In genomic region chr19:50460161-50460765, GRCh38 we compare ENCODE assay signal across 7 cellular contexts. TPM values are rescaled to one million over a fixed set of nuclear protein-coding genes. Genes with fewer than 3 reads are reported as not detected.
DNase-seq lines count a peak whose midpoint lies in the region; ATAC-seq, FAIRE-seq and TF ChIP-seq lines count a peak whose summit lies in the region.

No MANE protein-coding gene starts in this region.

- H3K9me3 ChIP-seq in BE2C (no peaks in the 10 kb centered on the region), body of pancreas (no peaks in the 10 kb centered on the region)

- H3K4me1 ChIP-seq in BE2C (no peaks in the 10 kb centered on the region), body of pancreas (no peaks in the 10 kb centered on the region)

- no peak for FAIRE-seq in RCC 7860 (lab: Jason Lieb, UNC)

- H3K4me3 ChIP-seq in BE2C (ENCODE audit: low read depth, low read length): no peak overlapping the region
- H3K4me3 ChIP-seq in body of pancreas: no peak overlapping the region

- H3K36me3 ChIP-seq in BE2C (no peaks in the 10 kb centered on the region), body of pancreas (replicated peaks in 1 of 2; ENCODE audit: insufficient read depth in 1 of 2, low read depth in 2 of 2) (no peaks in the 10 kb centered on the region)

- TF ChIP-seq CTCF in HFFc6 (IDR thresholded peaks at IDR 0.05): no peak
- no peak for TF ChIP-seq CTCF in mesothelial cell of epicardium (IDR thresholded peaks at IDR 0.05; ENCODE audit: unreplicated experiment)
- TF ChIP-seq CTCF in BE2C (IDR thresholded peaks at IDR 0.05; ENCODE audit: low read depth, low read length): no peak
- TF ChIP-seq CTCF in body of pancreas (IDR thresholded peaks at IDR 0.05): no peak

- H3K36me3 Mint-ChIP-seq in HFFc6 (ENCODE audit: low read depth) (no peaks in the 10 kb centered on the region), mesothelial cell of epicardium (no peaks in the 10 kb centered on the region)

- intact Hi-C loops in body of pancreas (cut with DNase I): loop anchor here (5.0 kb wide), 1 partner anchor 88 kb away; no protein-coding TSS in a partner anchor

- H3K4me1 Mint-ChIP-seq in HFFc6 (ENCODE audit: low read depth) (peaks cover 16% of the 10 kb centered on the region), mesothelial cell of epicardium (peaks cover 10% of the 10 kb centered on the region)

- DNase-seq in HFFc6: peak; percentile 45
- peak; percentile 76 for DNase-seq in RCC 7860 (ENCODE audit: low spot score)
- DNase-seq in mesothelial cell of epicardium (ENCODE audit: low spot score in 2 of 2, unreplicated experiment in 2 of 2): no peak
- no peak for DNase-seq in BE2C
- no peak for DNase-seq in body of pancreas
- DNase-seq in mucosa of gallbladder (ENCODE audit: low spot score): no peak

- TF ChIP-seq POLR2A in GM18505 (IDR thresholded peaks at IDR 0.05; ENCODE audit: borderline replicate concordance, extremely low read depth, insufficient read depth, insufficient read length) (no peak), body of pancreas (IDR thresholded peaks at IDR 0.05) (no peak)

- peak; percentile 61 for ATAC-seq in GM18505 (IDR thresholded peaks at IDR 0.05; ENCODE audit: unreplicated experiment)
- ATAC-seq in body of pancreas: no peak

- peaks cover 21% of the 10 kb centered on the region for H3K27me3 Mint-ChIP-seq in HFFc6 (ENCODE audit: insufficient read depth)
- H3K27me3 Mint-ChIP-seq in mesothelial cell of epicardium (ENCODE audit: low read depth): peaks cover 2% of the 10 kb centered on the region

- H3K9me3 Mint-ChIP-seq in HFFc6 (no peaks in the 10 kb centered on the region; the same call in 1 of the 2 replicates), mesothelial cell of epicardium (peaks cover 4% of the 10 kb centered on the region)

- H3K27ac ChIP-seq in body of pancreas: no peak overlapping the region

- no peak overlapping the region for H3K27ac Mint-ChIP-seq in HFFc6
- H3K27ac Mint-ChIP-seq in mesothelial cell of epicardium: peak overlapping the region; percentile 10

- H3K27me3 ChIP-seq in BE2C: peaks cover 5% of the 10 kb centered on the region
- H3K27me3 ChIP-seq in body of pancreas: peaks cover 0 to 11% of the 10 kb centered on the region in 2 donors

- 24 to 33% methylated on average over 13 of the region's 13 CpGs for WGBS in body of pancreas, 2 donors

- H3K4me3 Mint-ChIP-seq in HFFc6 (peak overlapping the region; percentile 54), mesothelial cell of epicardium (no peak overlapping the region)

RNA-seq across cellular contexts. Expression of gene EMC10, which starts 16.0 kb away (rescaled TPM):
- 100 to 1,000 TPM in 2 of 6 experiments, 10 to 100 TPM in 4; 49.1 to 113 (median 55.2) TPM for total RNA-seq in HFFc6 (2021; fragmentation: NEBNext Ultra II Directional; extraction: Animal tissue kit (Norgen Biotek cat#: 25700))
- total RNA-seq in mesothelial cell of epicardium (175 to 181 TPM (median 176 TPM) in 3 replicates), body of pancreas (10 to 100 TPM; 60.3 to 68.0 TPM), mucosa of gallbladder (182 TPM)
- 327 TPM for polyA plus RNA-seq in BE2C (2012; ENCODE audit: insufficient read depth, insufficient read length, low read depth)

RNA-seq across cellular contexts. Expression of gene GARIN5A, which starts 16.4 kb away (rescaled TPM):
- 1 to 10 TPM in 1 of 6 experiments, under 1 TPM in 4, not detected in 1; 0.16 to 1.5 (median 0.28) TPM for total RNA-seq in HFFc6 (2021; fragmentation: NEBNext Ultra II Directional; extraction: Animal tissue kit (Norgen Biotek cat#: 25700))
- 10.1 to 12.7 TPM (median 11.5 TPM) in 3 replicates for total RNA-seq in mesothelial cell of epicardium
- not detected for polyA plus RNA-seq in BE2C (2012; ENCODE audit: insufficient read depth, insufficient read length, low read depth)
- total RNA-seq in body of pancreas: 1 to 10 TPM in 1 of 2 donors, not detected in 1; 1.0 TPM
- 5.0 TPM for total RNA-seq in mucosa of gallbladder

RNA-seq across cellular contexts. Expression of gene MYBPC2, which starts 27.6 kb away (rescaled TPM):
- total RNA-seq in HFFc6 (2021; fragmentation: NEBNext Ultra II Directional; extraction: Animal tissue kit (Norgen Biotek cat#: 25700)): not detected
- 0.89 to 1.9 TPM (median 1.2 TPM) in 3 replicates for total RNA-seq in mesothelial cell of epicardium
- not detected for polyA plus RNA-seq in BE2C (2012; ENCODE audit: insufficient read depth, insufficient read length, low read depth)
- not detected for total RNA-seq in body of pancreas
- not detected for total RNA-seq in mucosa of gallbladder

RNA-seq across cellular contexts. Expression of gene SPIB, which starts 41.5 kb away (rescaled TPM):
- not detected for total RNA-seq in HFFc6 (2021; fragmentation: NEBNext Ultra II Directional; extraction: Animal tissue kit (Norgen Biotek cat#: 25700))
- total RNA-seq in mesothelial cell of epicardium (0.11 TPM in 1 of 3 replicates, not detected in the others), body of pancreas (1 to 10 TPM in 1 of 2 donors, not detected in 1; 6.9 TPM), mucosa of gallbladder (1.8 TPM)
- polyA plus RNA-seq in BE2C (2012; ENCODE audit: insufficient read depth, insufficient read length, low read depth): not detected

RNA-seq across cellular contexts. Expression of gene JOSD2, which starts 50.7 kb away (rescaled TPM):
- 10 to 100 TPM; 62.7 to 86.3 (median 72.8) TPM for total RNA-seq in HFFc6 (2021; fragmentation: NEBNext Ultra II Directional; extraction: Animal tissue kit (Norgen Biotek cat#: 25700))
- 16.4 to 18.7 TPM (median 17.5 TPM) in 3 replicates for total RNA-seq in mesothelial cell of epicardium
- polyA plus RNA-seq in BE2C (2012; ENCODE audit: insufficient read depth, insufficient read length, low read depth): 38.6 TPM
- 1 to 10 TPM; 5.6 to 7.5 TPM for total RNA-seq in body of pancreas
- total RNA-seq in mucosa of gallbladder: 57.3 TPM

Comparison
In these comparisons a context has a peak if more than half of its experiments do, and no peak if none do; other contexts are left out.
1. DNase-seq: peak in HFFc6 (single experiment) and RCC 7860 (single experiment); none in mesothelial cell of epicardium (0 of 2), BE2C (single experiment), body of pancreas (0 of 4) and mucosa of gallbladder (single experiment).